Comparison of ENCODE assay signal across 17 cellular contexts in genomic region chr18:49632588-49632987, GRCh38.
"Had no signal": no experiment of that assay in that cellular context is flagged by ENCODE, and none has a peak within 500 bp of the region (broad histone marks: within the 10 kb centered on the region; RNA-seq: fewer than 3 reads in every experiment).

No MANE protein-coding gene starts in this region.

- H3K4me1 ChIP-seq: prostate gland had no signal

- H3K27ac ChIP-seq: heart left ventricle, neutrophil, ovary, prostate gland, stomach, VCaP had no signal

- H3K9me3 ChIP-seq: heart left ventricle, neutrophil, ovary, prostate gland, stomach had no signal

- DNase-seq: activated CD4-positive, alpha-beta memory T cell treated with anti-CD3 and anti-CD28 coated beads, Interleukin-2, amount 10 ng/mL, durations not matched to agents 7 days and 5 days; activated CD4-positive, alpha-beta T cell treated with anti-CD3 and anti-CD28 coated beads, Interleukin-2, amount 10 ng/mL, durations not matched to agents 24 days and 14 days; activated effector memory CD4-positive, alpha-beta T cell treated with Interleukin-2 at 50 U/mL for 16 hours; activated naive CD4-positive, alpha-beta T cell treated with anti-CD3 and anti-CD28 coated beads for 36 hours; activated naive CD8-positive, alpha-beta T cell treated with anti-CD3 and anti-CD28 coated beads, Interleukin-2, amount 10 ng/mL, durations not matched to agents 7 days and 5 days; activated T-cell treated with anti-CD3 and anti-CD28 coated beads, Interleukin-2, amount 50 U/mL, for 72 hours; amniotic stem cell; heart left ventricle; left colon; naive thymus-derived CD8-positive, alpha-beta T cell; ovary; small intestine; stomach; T-helper 2 cell had no signal

- H3K36me3 ChIP-seq: heart left ventricle, neutrophil, ovary, prostate gland, stomach had no signal

- H3K27me3 ChIP-seq: neutrophil, ovary, stomach had no signal

- H3K4me3 ChIP-seq: heart left ventricle, ovary, prostate gland, stomach had no signal
